12 cellular contexts compared by ENCODE assay signal in the genomic region with DNA sequence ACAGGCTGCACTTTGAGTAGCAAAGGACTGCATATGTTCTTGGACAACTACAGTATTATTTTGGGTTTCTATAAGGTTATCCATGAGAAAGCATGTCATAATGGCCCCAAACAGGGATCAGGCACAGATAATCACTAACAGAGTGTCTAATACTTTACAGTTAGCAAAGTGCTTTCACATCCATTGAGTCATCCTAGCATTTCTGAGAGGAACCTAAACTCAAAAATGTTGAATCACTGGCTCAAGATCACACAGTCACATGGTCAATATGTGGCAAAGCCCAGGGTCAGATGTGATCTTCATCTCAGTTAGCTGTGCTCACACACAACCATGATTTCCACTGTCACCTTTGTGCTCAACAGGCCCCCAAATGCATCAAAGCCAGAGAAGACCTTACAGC.
A peak's percentile ranks its signal among the peaks of the same experiment; 100 is the strongest.
DNase-seq lines count a peak whose midpoint lies in the region; ATAC-seq and TF ChIP-seq lines count a peak whose summit lies in the region.
"Had no signal": no experiment of that assay in that cellular context is flagged by ENCODE, and none has a peak within 500 bp of the region (broad histone marks: within the 10 kb centered on the region; RNA-seq: fewer than 3 reads in every experiment).

No MANE protein-coding gene starts in this region.

- H3K4me1 ChIP-seq in fibroblast of lung (ENCODE audit: control insufficient read depth, extremely low read depth, insufficient read depth, low read length), result peaks cover 6% of the 10 kb centered on the region
- H3K4me1 ChIP-seq: ascending aorta, vagina had no signal

- no peaks in the 10 kb centered on the region for H3K9me3 Mint-ChIP-seq in type B pancreatic cell
- H3K9me3 Mint-ChIP-seq: activated CD4-positive, alpha-beta memory T cell treated with anti-CD3 and anti-CD28 coated beads for 36 hours; CD4-positive, alpha-beta memory T cell had no signal

- DNase-seq in EH (ENCODE audit: low read depth), result peak; percentile 76
- peak; percentile 22 to 45 for DNase-seq in fibroblast of lung (ENCODE audit: low read depth in 2 of 2)
- DNase-seq in type B pancreatic cell (ENCODE audit: extremely low spot score, unreplicated experiment), result no peak
- no peak for DNase-seq in activated effector memory CD4-positive, alpha-beta T cell treated with anti-CD3 and anti-CD28 coated beads, Interleukin-2, amount 50 U/mL, for 16 hours
- no peak for DNase-seq in NCI-H524 (lab: John Stamatoyannopoulos, UW)
- no peak for DNase-seq in amygdala (lab: John Stamatoyannopoulos, UW)
- DNase-seq: activated CD4-positive, alpha-beta memory T cell treated with anti-CD3 and anti-CD28 coated beads for 36 hours; CD4-positive, alpha-beta memory T cell had no signal

- no peak overlapping the region for H3K27ac Mint-ChIP-seq in type B pancreatic cell
- H3K27ac Mint-ChIP-seq: activated CD4-positive, alpha-beta memory T cell treated with anti-CD3 and anti-CD28 coated beads for 36 hours; CD4-positive, alpha-beta memory T cell had no signal

- TF ChIP-seq CTCF in fibroblast of lung (conservative IDR thresholded peaks at IDR 0.05 in 1 of 2, IDR thresholded peaks at IDR 0.05 in 1 of 2; ENCODE audit: low read depth in 1 of 2, low read length in 2 of 2), result no peak
- TF ChIP-seq CTCF in type B pancreatic cell (conservative IDR thresholded peaks at IDR 0.05), result no peak

- no peak overlapping the region for H3K9ac ChIP-seq in fibroblast of lung (ENCODE audit: insufficient read depth, low read length)

- no peak overlapping the region for H3K4me2 ChIP-seq in fibroblast of lung (ENCODE audit: extremely low read depth, insufficient read depth, low read length)

- ATAC-seq in GM21367 (IDR thresholded peaks at IDR 0.05; ENCODE audit: unreplicated experiment), result peak; percentile 24
- peak; percentile 54 for ATAC-seq in HG03378 (IDR thresholded peaks at IDR 0.05; ENCODE audit: unreplicated experiment)

- H3K4me3 ChIP-seq in fibroblast of lung (replicated peaks in 1 of 4; ENCODE audit: control extremely low read depth in 1 of 4, insufficient read depth in 1 of 4, low read depth in 3 of 4, low read length in 4 of 4), result no peak overlapping the region
- H3K4me3 ChIP-seq: ascending aorta, vagina had no signal

- H3K9me3 ChIP-seq in fibroblast of lung (ENCODE audit: control insufficient read depth, insufficient read depth, low read depth, low read length), result no peaks in the 10 kb centered on the region
- H3K9me3 ChIP-seq: ascending aorta, vagina had no signal

- H3K27ac ChIP-seq in fibroblast of lung (ENCODE audit: insufficient read depth, low read length), result no peak overlapping the region
- H3K27ac ChIP-seq: ascending aorta, vagina had no signal

- no peaks in the 10 kb centered on the region for H4K20me1 ChIP-seq in fibroblast of lung (ENCODE audit: control insufficient read depth, extremely low read depth, insufficient read depth, low read length)

- H3K36me3 ChIP-seq in fibroblast of lung (ENCODE audit: control insufficient read depth, insufficient read depth, low read length), result no peaks in the 10 kb centered on the region
- H3K36me3 ChIP-seq: ascending aorta, vagina had no signal

- no peaks in the 10 kb centered on the region for H3K79me2 ChIP-seq in fibroblast of lung (ENCODE audit: control insufficient read depth, insufficient read depth, low read length)

- no peaks in the 10 kb centered on the region for H3K4me1 Mint-ChIP-seq in type B pancreatic cell (ENCODE audit: unreplicated experiment)

- no peaks in the 10 kb centered on the region for H3K27me3 Mint-ChIP-seq in type B pancreatic cell
- H3K27me3 Mint-ChIP-seq: activated CD4-positive, alpha-beta memory T cell treated with anti-CD3 and anti-CD28 coated beads for 36 hours had no signal

- no peaks in the 10 kb centered on the region for H3K36me3 Mint-ChIP-seq in type B pancreatic cell
- H3K36me3 Mint-ChIP-seq: activated CD4-positive, alpha-beta memory T cell treated with anti-CD3 and anti-CD28 coated beads for 36 hours; CD4-positive, alpha-beta memory T cell had no signal

- H3K27me3 ChIP-seq in fibroblast of lung (ENCODE audit: control insufficient read depth, insufficient read depth, low read length), result no peaks in the 10 kb centered on the region
- H3K27me3 ChIP-seq: ascending aorta, vagina had no signal

- H3K4me3 Mint-ChIP-seq in type B pancreatic cell, result no peak overlapping the region
- H3K4me3 Mint-ChIP-seq: activated CD4-positive, alpha-beta memory T cell treated with anti-CD3 and anti-CD28 coated beads for 36 hours; CD4-positive, alpha-beta memory T cell had no signal

- no peak overlapping the region for H2AFZ ChIP-seq in fibroblast of lung (ENCODE audit: low read length)

Comparison
In these comparisons a context has a peak if more than half of its experiments do, and no peak if none do; other contexts are left out.
1. DNase-seq: peak in EH (single experiment) and fibroblast of lung (2 of 2); none in type B pancreatic cell (single experiment), activated effector memory CD4-positive, alpha-beta T cell treated with anti-CD3 and anti-CD28 coated beads, Interleukin-2, amount 50 U/mL, for 16 hours (single experiment), NCI-H524 (0 of 2) and amygdala (0 of 56).